8 cellular contexts compared by ENCODE assay signal in the genomic region with DNA sequence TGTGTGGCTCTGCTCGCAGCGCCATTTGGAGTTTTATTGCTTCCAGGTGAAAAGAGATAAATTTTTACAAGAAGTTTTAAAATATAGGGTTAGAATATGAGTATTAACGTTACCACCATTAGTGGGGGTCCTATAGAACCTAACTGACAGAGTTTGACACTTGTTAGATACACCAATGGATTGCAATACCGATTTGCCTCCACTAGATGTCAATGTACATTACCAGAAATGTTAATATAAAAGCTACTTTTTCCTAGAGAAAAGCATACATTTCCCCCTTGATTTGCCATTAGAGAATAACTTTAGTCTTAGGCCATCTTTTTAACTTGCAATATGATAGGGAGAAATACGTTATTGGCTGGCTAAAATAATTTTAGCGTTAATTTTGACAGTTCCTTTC.
DNase-seq lines count a peak whose midpoint lies in the region; FAIRE-seq and TF ChIP-seq lines count a peak whose summit lies in the region.

No MANE protein-coding gene starts in this region.

- H3K36me3 ChIP-seq in bronchial epithelial cell (ENCODE audit: control insufficient read depth, insufficient read depth, low read length): no peaks in the 10 kb centered on the region
- no peaks in the 10 kb centered on the region for H3K36me3 ChIP-seq in neural progenitor cell

- peaks cover 2% of the 10 kb centered on the region for H3K27me3 Mint-ChIP-seq in neural progenitor cell (ENCODE audit: insufficient read depth, low read depth)
- no peaks in the 10 kb centered on the region for H3K27me3 Mint-ChIP-seq in activated CD4-positive, alpha-beta T cell treated with anti-CD3 and anti-CD28 coated beads, Interleukin-2, amount 10 ng/mL, durations not matched to agents 24 days and 14 days

- peaks cover 13% of the 10 kb centered on the region for H3K9me3 Mint-ChIP-seq in neural progenitor cell
- H3K9me3 Mint-ChIP-seq in activated CD4-positive, alpha-beta T cell treated with anti-CD3 and anti-CD28 coated beads, Interleukin-2, amount 10 ng/mL, durations not matched to agents 24 days and 14 days: no peaks in the 10 kb centered on the region

- H3F3A ChIP-seq in neural progenitor cell (ENCODE audit: low read depth): no peaks in the 10 kb centered on the region

- DNase-seq in LoVo (ENCODE audit: low spot score) (peak; percentile 11), bronchial epithelial cell (ENCODE audit: low read depth) (peak; percentile 13), neural progenitor cell (ENCODE audit: low spot score) (peak; percentile 33), GM19239 (ENCODE audit: insufficient read length, low spot score) (no peak), AML-193 (lab: John Stamatoyannopoulos, UW) (no peak), NCI-H2107 (lab: John Stamatoyannopoulos, UW) (no peak)
- DNase-seq in activated CD4-positive, alpha-beta T cell treated with anti-CD3 and anti-CD28 coated beads, Interleukin-2, amount 10 ng/mL, durations not matched to agents 24 days and 14 days: no peak

- H3K27ac ChIP-seq in neural progenitor cell: no peak overlapping the region

- no peak overlapping the region for H2AFZ ChIP-seq in neural progenitor cell (replicated peaks)

- H3K4me3 ChIP-seq in bronchial epithelial cell (ENCODE audit: low read depth, low read length) (no peak overlapping the region), neural progenitor cell (no peak overlapping the region)

- intact Hi-C loops in activated CD4-positive, alpha-beta T cell treated with anti-CD3 and anti-CD28 coated beads, Interleukin-2, amount 10 ng/mL, durations not matched to agents 24 days and 14 days (cut with micrococcal nuclease): loop anchor here (2.0 kb wide), 1 partner anchor 461 kb away; no protein-coding TSS in a partner anchor

- no peak overlapping the region for H3K9ac ChIP-seq in neural progenitor cell

- no peak overlapping the region for H3K4me2 ChIP-seq in neural progenitor cell

- no peaks in the 10 kb centered on the region for H3K79me2 ChIP-seq in neural progenitor cell (ENCODE audit: low read depth)

- no peaks in the 10 kb centered on the region for H3K4me1 ChIP-seq in neural progenitor cell

- no peaks in the 10 kb centered on the region for H4K20me1 ChIP-seq in neural progenitor cell (ENCODE audit: low read depth)

- FAIRE-seq in bronchial epithelial cell (lab: Jason Lieb, UNC) (no peak), GM19239 (lab: Jason Lieb, UNC) (no peak)

- no peaks in the 10 kb centered on the region for H3K27me3 ChIP-seq in bronchial epithelial cell (ENCODE audit: control insufficient read depth, insufficient read depth, low read length)
- H3K27me3 ChIP-seq in neural progenitor cell: no peaks in the 10 kb centered on the region

- H3K9me3 ChIP-seq in neural progenitor cell (ENCODE audit: low read depth): no peaks in the 10 kb centered on the region

- H3K36me3 Mint-ChIP-seq in neural progenitor cell: no peaks in the 10 kb centered on the region
- H3K36me3 Mint-ChIP-seq in activated CD4-positive, alpha-beta T cell treated with anti-CD3 and anti-CD28 coated beads, Interleukin-2, amount 10 ng/mL, durations not matched to agents 24 days and 14 days (ENCODE audit: low read depth): no peaks in the 10 kb centered on the region

- H3K4me1 Mint-ChIP-seq in neural progenitor cell: peaks cover 4% of the 10 kb centered on the region
- peaks cover 6% of the 10 kb centered on the region for H3K4me1 Mint-ChIP-seq in activated CD4-positive, alpha-beta T cell treated with anti-CD3 and anti-CD28 coated beads, Interleukin-2, amount 10 ng/mL, durations not matched to agents 24 days and 14 days

- H3K27ac Mint-ChIP-seq in neural progenitor cell: no peak overlapping the region
- no peak overlapping the region for H3K27ac Mint-ChIP-seq in activated CD4-positive, alpha-beta T cell treated with anti-CD3 and anti-CD28 coated beads, Interleukin-2, amount 10 ng/mL, durations not matched to agents 24 days and 14 days

- no peak overlapping the region for H3K4me3 Mint-ChIP-seq in neural progenitor cell
- no peak overlapping the region for H3K4me3 Mint-ChIP-seq in activated CD4-positive, alpha-beta T cell treated with anti-CD3 and anti-CD28 coated beads, Interleukin-2, amount 10 ng/mL, durations not matched to agents 24 days and 14 days

- peak; percentile 59 for TF ChIP-seq CTCF in GM12873 (IDR thresholded peaks at IDR 0.05; ENCODE audit: insufficient read depth, low read depth, low read length, missing control alignments)
- TF ChIP-seq CTCF in bronchial epithelial cell (IDR thresholded peaks at IDR 0.05; ENCODE audit: insufficient read depth, low read length, severe bottlenecking): peak; percentile 16
- peak; percentile 61 for TF ChIP-seq CTCF in neural progenitor cell (IDR thresholded peaks at IDR 0.05)

Comparison
In these comparisons a context has a peak if more than half of its experiments do, and no peak if none do; other contexts are left out.
1. DNase-seq: peak in LoVo (single experiment), bronchial epithelial cell (single experiment) and neural progenitor cell (single experiment); none in GM19239 (single experiment), AML-193 (0 of 2), NCI-H2107 (single experiment) and activated CD4-positive, alpha-beta T cell treated with anti-CD3 and anti-CD28 coated beads, Interleukin-2, amount 10 ng/mL, durations not matched to agents 24 days and 14 days (single experiment).
2. Peak in every context shown above with its lines, with median percentiles within 50 percentile points of each other: CTCF ChIP-seq.